Comparison of ENCODE assay signal across 19 cellular contexts in the genomic region with DNA sequence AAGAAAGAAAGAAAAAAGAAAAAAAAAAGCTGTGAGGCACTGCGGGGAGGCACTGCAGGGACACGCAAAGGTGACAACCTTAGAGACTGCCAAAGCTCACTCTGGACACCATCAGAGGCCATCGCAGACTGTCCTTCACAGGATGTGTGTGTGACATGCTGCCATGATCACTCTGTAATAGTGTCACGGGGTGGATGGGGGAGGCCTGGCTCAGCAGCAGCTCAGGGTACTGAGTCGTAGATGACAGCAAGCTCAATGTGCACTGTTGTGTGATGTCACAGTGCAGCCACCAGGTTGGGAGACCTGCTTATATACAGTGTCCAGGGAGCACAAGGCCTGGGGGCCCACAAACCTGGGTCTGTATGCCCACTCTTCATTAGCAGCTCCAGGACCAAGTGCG.
DNase-seq lines count a peak whose midpoint lies in the region; ATAC-seq, FAIRE-seq and TF ChIP-seq lines count a peak whose summit lies in the region.
"Had no signal": no experiment of that assay in that cellular context is flagged by ENCODE, and none has a peak within 500 bp of the region (broad histone marks: within the 10 kb centered on the region; RNA-seq: fewer than 3 reads in every experiment).

No MANE protein-coding gene starts in this region.

- no peaks in the 10 kb centered on the region for H3K9me3 ChIP-seq in astrocyte (ENCODE audit: insufficient read depth, low read depth, low read length)
- H3K9me3 ChIP-seq: A549, BE2C, HAP-1 had no signal

- H3K9me3 Mint-ChIP-seq in astrocyte (ENCODE audit: unreplicated experiment), result no peaks in the 10 kb centered on the region
- H3K9me3 Mint-ChIP-seq in activated naive CD8-positive, alpha-beta T cell treated with anti-CD3 and anti-CD28 coated beads for 36 hours, result no peaks in the 10 kb centered on the region
- no peaks in the 10 kb centered on the region for H3K9me3 Mint-ChIP-seq in naive thymus-derived CD8-positive, alpha-beta T cell
- H3K9me3 Mint-ChIP-seq: CD4-positive, alpha-beta memory T cell; HFFc6 had no signal

- no peak for FAIRE-seq in astrocyte (lab: Jason Lieb, UNC)
- FAIRE-seq: A549, G401.6, GM12891 had no signal

- no peaks in the 10 kb centered on the region for H3K36me3 ChIP-seq in astrocyte (ENCODE audit: insufficient read depth, low read length)
- H3K36me3 ChIP-seq: BE2C, HAP-1 had no signal

- H3K4me2 ChIP-seq in astrocyte (ENCODE audit: low read length), result no peak overlapping the region
- H3K4me2 ChIP-seq: A549 had no signal

- POLR2A ChIA-PET in naive thymus-derived CD8-positive, alpha-beta T cell (lab: Charles Lee), result no interaction called here

- H3K27ac Mint-ChIP-seq in astrocyte (ENCODE audit: unreplicated experiment), result peak overlapping the region; percentile 6
- no peak overlapping the region for H3K27ac Mint-ChIP-seq in activated naive CD8-positive, alpha-beta T cell treated with anti-CD3 and anti-CD28 coated beads for 36 hours
- no peak overlapping the region for H3K27ac Mint-ChIP-seq in naive thymus-derived CD8-positive, alpha-beta T cell
- H3K27ac Mint-ChIP-seq: CD4-positive, alpha-beta memory T cell; HFFc6 had no signal

- H3K27me3 Mint-ChIP-seq in astrocyte (ENCODE audit: low read depth, unreplicated experiment), result peaks cover 68% of the 10 kb centered on the region
- H3K27me3 Mint-ChIP-seq in activated naive CD8-positive, alpha-beta T cell treated with anti-CD3 and anti-CD28 coated beads for 36 hours, result peaks cover 17% of the 10 kb centered on the region
- peaks cover 4 to 13% (median 8%) of the 10 kb centered on the region in 5 donors for H3K27me3 Mint-ChIP-seq in naive thymus-derived CD8-positive, alpha-beta T cell

- H3K79me2 ChIP-seq in astrocyte (ENCODE audit: insufficient read depth, low read length), result no peaks in the 10 kb centered on the region

- DNase-seq in astrocyte (ENCODE audit: low read depth), result no peak
- peak; percentile 78 for DNase-seq in Right ventricle myocardium inferior (ENCODE audit: missing footprints)
- DNase-seq in left cardiac atrium, result peak; percentile 59
- DNase-seq in left kidney (ENCODE audit: low read depth, low spot score), result peak; percentile 39
- no peak for DNase-seq in DMS153 (lab: John Stamatoyannopoulos, UW)
- DNase-seq in activated naive CD8-positive, alpha-beta T cell treated with anti-CD3 and anti-CD28 coated beads for 36 hours, result no peak
- DNase-seq in naive thymus-derived CD8-positive, alpha-beta T cell, result no peak
- DNase-seq: BE2C; CD4-positive, alpha-beta memory T cell; DMS79 treated with DMSO at 0.1 percent for 48 hours; EL; GOT3; HFFc6 had no signal

- TF ChIP-seq CTCF in astrocyte (IDR thresholded peaks at IDR 0.05; ENCODE audit: insufficient read depth, low read depth, low read length), result no peak

- no peak overlapping the region for H3K4me3 Mint-ChIP-seq in astrocyte (ENCODE audit: unreplicated experiment)
- H3K4me3 Mint-ChIP-seq in activated naive CD8-positive, alpha-beta T cell treated with anti-CD3 and anti-CD28 coated beads for 36 hours, result no peak overlapping the region
- no peak overlapping the region for H3K4me3 Mint-ChIP-seq in naive thymus-derived CD8-positive, alpha-beta T cell
- H3K4me3 Mint-ChIP-seq: CD4-positive, alpha-beta memory T cell; HFFc6 had no signal

- peak; percentile 92 for ATAC-seq in Right ventricle myocardium inferior
- peak; percentile 94 to 95 for ATAC-seq in left cardiac atrium
- no peak for ATAC-seq in GM19452 (IDR thresholded peaks at IDR 0.05; ENCODE audit: unreplicated experiment)
- no peak for ATAC-seq in naive thymus-derived CD8-positive, alpha-beta T cell
- ATAC-seq: A549 had no signal

- peaks cover 31% of the 10 kb centered on the region for H3K27me3 ChIP-seq in astrocyte (ENCODE audit: insufficient read depth, low read length)
- H3K27me3 ChIP-seq: BE2C had no signal

- no peak overlapping the region for H3K27ac ChIP-seq in astrocyte (ENCODE audit: low read depth, low read length)
- H3K27ac ChIP-seq: A549, C4-2B had no signal

- no peaks in the 10 kb centered on the region for H3K4me1 Mint-ChIP-seq in astrocyte (ENCODE audit: low read depth, unreplicated experiment)
- peaks cover under 1% of the 10 kb centered on the region for H3K4me1 Mint-ChIP-seq in activated naive CD8-positive, alpha-beta T cell treated with anti-CD3 and anti-CD28 coated beads for 36 hours
- peaks cover 0 to 3% (median under 1%) of the 10 kb centered on the region in 4 donors for H3K4me1 Mint-ChIP-seq in naive thymus-derived CD8-positive, alpha-beta T cell

- no peak overlapping the region for H2AFZ ChIP-seq in astrocyte (ENCODE audit: low read depth, low read length)

- H3K4me3 ChIP-seq in astrocyte (ENCODE audit: insufficient read depth, low read depth, low read length), result no peak overlapping the region
- H3K4me3 ChIP-seq: A549, HAP-1 had no signal

- H3K36me3 Mint-ChIP-seq in astrocyte (ENCODE audit: low read depth, unreplicated experiment), result no peaks in the 10 kb centered on the region
- H3K36me3 Mint-ChIP-seq in activated naive CD8-positive, alpha-beta T cell treated with anti-CD3 and anti-CD28 coated beads for 36 hours, result no peaks in the 10 kb centered on the region
- no peaks in the 10 kb centered on the region for H3K36me3 Mint-ChIP-seq in naive thymus-derived CD8-positive, alpha-beta T cell
- H3K36me3 Mint-ChIP-seq: CD4-positive, alpha-beta memory T cell had no signal

- no peaks in the 10 kb centered on the region for H3K4me1 ChIP-seq in astrocyte (ENCODE audit: insufficient read depth, low read length)
- H3K4me1 ChIP-seq: A549, BE2C, HAP-1 had no signal

- intact Hi-C loops in Right ventricle myocardium inferior (cut with DNase I) (no loop called here), left cardiac atrium (cut with DNase I) (no loop called here)

- no peak overlapping the region for H3K9ac ChIP-seq in astrocyte (ENCODE audit: low read length)

- H4K20me1 ChIP-seq in astrocyte (ENCODE audit: insufficient read depth, low read length), result no peaks in the 10 kb centered on the region

Comparison
In these comparisons a context has a peak if more than half of its experiments do, and no peak if none do; other contexts are left out.
1. DNase-seq: peak in Right ventricle myocardium inferior (single experiment), left cardiac atrium (single experiment) and left kidney (single experiment); none in astrocyte (single experiment), DMS153 (single experiment), activated naive CD8-positive, alpha-beta T cell treated with anti-CD3 and anti-CD28 coated beads for 36 hours (single experiment) and naive thymus-derived CD8-positive, alpha-beta T cell (0 of 10).
2. ATAC-seq: peak in Right ventricle myocardium inferior (single experiment) and left cardiac atrium (2 of 2); none in GM19452 (single experiment) and naive thymus-derived CD8-positive, alpha-beta T cell (0 of 2).